ENCODE assay signal across 15 cellular contexts in the genomic region with DNA sequence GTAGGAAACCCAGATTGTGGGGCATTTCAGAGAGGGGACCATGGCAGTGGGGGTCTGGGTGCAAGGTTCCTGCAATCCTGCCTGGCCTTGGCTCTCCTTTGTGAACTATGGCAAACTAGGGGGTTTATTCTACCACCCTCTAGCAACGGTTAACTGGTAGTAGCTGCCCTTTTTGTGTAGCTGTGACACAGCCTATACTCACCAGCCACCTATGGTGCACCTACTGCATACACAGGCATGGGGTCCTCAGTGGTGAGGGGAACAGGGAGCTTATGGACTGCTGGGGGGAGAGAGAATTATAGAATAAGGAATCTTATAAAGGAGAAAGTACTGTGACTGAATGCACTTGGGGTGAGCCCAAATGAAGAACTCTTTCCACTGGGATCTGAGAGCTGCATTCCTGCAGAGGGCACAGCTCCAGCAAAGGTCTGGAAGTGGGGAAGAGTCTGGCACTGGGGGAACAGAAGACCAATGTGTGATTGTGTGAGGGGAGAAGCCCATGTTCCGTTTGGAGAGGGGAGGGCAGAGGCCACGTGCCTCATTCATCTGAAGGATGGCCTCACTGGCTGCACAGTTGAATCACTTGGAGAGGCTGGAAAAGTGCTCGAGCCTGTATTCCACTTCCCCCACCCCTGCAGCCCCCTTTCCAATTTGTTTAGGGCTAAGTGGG. TPM values are rescaled to one million over a fixed set of nuclear protein-coding genes. Genes with fewer than 3 reads are reported as not detected.
DNase-seq lines count a peak whose midpoint lies in the region; ATAC-seq and TF ChIP-seq lines count a peak whose summit lies in the region.
"Had no signal": no experiment of that assay in that cellular context is flagged by ENCODE, and none has a peak within 500 bp of the region (broad histone marks: within the 10 kb centered on the region; RNA-seq: fewer than 3 reads in every experiment).

No MANE protein-coding gene starts in this region.

- H3K9me2 ChIP-seq in Karpas-422 (replicated peaks; ENCODE audit: insufficient read depth, low read length) = no peaks in the 10 kb centered on the region

- DNase-seq in Karpas-422 (no peak), coronary artery (ENCODE audit: low spot score) (no peak), omental fat pad (ENCODE audit: low spot score) (no peak), kidney tubule cell (ENCODE audit: low spot score) (no peak), LoVo (ENCODE audit: low spot score) (no peak), HuH-7.5 (ENCODE audit: low spot score) (no peak)
- DNase-seq: Caco-2; left lung; NCI-H2227 treated with DMSO at 0.1 percent for 48 hours; PC-3; stimulated activated naive CD4-positive, alpha-beta T cell treated with Interleukin-2 at 50 U/mL for 16 hours had no signal

- H3K79me2 ChIP-seq in Karpas-422 (ENCODE audit: low read length) = no peaks in the 10 kb centered on the region

- peak overlapping the region in 6 of 11 experiments; percentile 46 to 84 (median 79); a peak in 12 of 22 replicates for H3K27ac ChIP-seq in BLaER1 treated with 17β-estradiol and CSF1 and Interleukin-3, amounts not matched to agents 10 nM and 100 nM
- H3K27ac ChIP-seq in Karpas-422 (ENCODE audit: low read length) = no peak overlapping the region
- peak overlapping the region; percentile 74 to 83 for H3K27ac ChIP-seq in coronary artery
- H3K27ac ChIP-seq: left lung had no signal

- H3K4me3 ChIP-seq in BLaER1 treated with 17β-estradiol and CSF1 and Interleukin-3, amounts not matched to agents 10 nM and 100 nM = peak overlapping the region in 5 of 10 experiments; percentile 67 to 78 (median 74); a peak in 9 of 20 replicates
- H3K4me3 ChIP-seq in Karpas-422 (ENCODE audit: low read length) (no peak overlapping the region; the same call in 1 of the 2 replicates), coronary artery (peak overlapping the region; percentile 77)

- TF ChIP-seq CTCF in coronary artery (IDR thresholded peaks at IDR 0.05) (no peak), omental fat pad (IDR thresholded peaks at IDR 0.05) (no peak)

- peaks cover 0 to 14% (median 3%) of the 10 kb centered on the region in 11 experiments; a peak in 4 of 22 replicates for H3K36me3 ChIP-seq in BLaER1 treated with 17β-estradiol and CSF1 and Interleukin-3, amounts not matched to agents 10 nM and 100 nM
- H3K36me3 ChIP-seq in Karpas-422 (ENCODE audit: insufficient read depth, low read length) = no peaks in the 10 kb centered on the region
- H3K36me3 ChIP-seq: left lung had no signal

- peak overlapping the region; percentile 90 to 99 (median 96) for H3K4me2 ChIP-seq in BLaER1 treated with 17β-estradiol and CSF1 and Interleukin-3, amounts not matched to agents 10 nM and 100 nM
- H3K4me2 ChIP-seq in Karpas-422 (ENCODE audit: low read depth, low read length, poor library complexity, severe bottlenecking) = peak overlapping the region; percentile 99

- no peaks in the 10 kb centered on the region; a peak in 1 of 22 replicates for H3K27me3 ChIP-seq in BLaER1 treated with 17β-estradiol and CSF1 and Interleukin-3, amounts not matched to agents 10 nM and 100 nM
- H3K27me3 ChIP-seq in Karpas-422 (ENCODE audit: low read length) = no peaks in the 10 kb centered on the region
- H3K27me3 ChIP-seq: left lung had no signal

- ATAC-seq in omental fat pad (ENCODE audit: low FRiP score) (peak; percentile 9), HG02852 (IDR thresholded peaks at IDR 0.05; ENCODE audit: unreplicated experiment) (no peak)
- ATAC-seq: left lung, PC-3 had no signal

- H4K20me1 ChIP-seq in BLaER1 treated with 17β-estradiol and CSF1 and Interleukin-3, amounts not matched to agents 10 nM and 100 nM = peaks cover 0 to 12% (median 0%) of the 10 kb centered on the region in 11 experiments; a peak in 4 of 22 replicates
- peaks cover 7% of the 10 kb centered on the region; the same call in 1 of the 2 replicates for H4K20me1 ChIP-seq in Karpas-422 (ENCODE audit: insufficient read depth, low read depth, low read length)

- no peak overlapping the region for H2AFZ ChIP-seq in Karpas-422 (ENCODE audit: low read length)

- H3K9ac ChIP-seq in BLaER1 treated with 17β-estradiol and CSF1 and Interleukin-3, amounts not matched to agents 10 nM and 100 nM = peak overlapping the region in 7 of 11 experiments; percentile 20 to 92 (median 87); a peak in 12 of 22 replicates
- H3K9ac ChIP-seq in Karpas-422 (ENCODE audit: low read length) = peak overlapping the region; percentile 87

- H3K9me3 ChIP-seq in BLaER1 treated with 17β-estradiol and CSF1 and Interleukin-3, amounts not matched to agents 10 nM and 100 nM (replicated peaks in 1 of 11) = peaks cover 10 to 16% (median 14%) of the 10 kb centered on the region in 11 experiments; a peak in 21 of 22 replicates
- no peaks in the 10 kb centered on the region for H3K9me3 ChIP-seq in Karpas-422 (ENCODE audit: low read length)

- H3K4me1 ChIP-seq in BLaER1 treated with 17β-estradiol and CSF1 and Interleukin-3, amounts not matched to agents 10 nM and 100 nM = peaks cover 32 to 76% (median 66%) of the 10 kb centered on the region in 10 experiments
- peaks cover 30% of the 10 kb centered on the region for H3K4me1 ChIP-seq in Karpas-422 (ENCODE audit: low read length)

RNA-seq across cellular contexts. Expression of gene MT1X, which starts 2.1 kb away (rescaled TPM):
- 238 and 374 TPM in 2 replicates for total RNA-seq in Karpas-422 (2014; rRNA removed; shearing (Covaris generic); ENCODE audit: low replicate concordance)
- 1,000 to 10,000 TPM; 1,336 to 3,452 (median 1,838) TPM for total RNA-seq in omental fat pad

RNA-seq across cellular contexts. Expression of gene MT1H, which starts 14.8 kb away (rescaled TPM):
- 4.6 TPM in 1 of 2 replicates, not detected in the other for total RNA-seq in Karpas-422 (2014; rRNA removed; shearing (Covaris generic); ENCODE audit: low replicate concordance)
- total RNA-seq in omental fat pad = 10 to 100 TPM in 2 of 4 donors, not detected in 2; 11.9 to 23.3 TPM
- total RNA-seq: Caco-2, cerebellum, osteoblast, PC-3 had no signal

RNA-seq across cellular contexts. Expression of gene MT1G, which starts 16.5 kb away (rescaled TPM):
- not detected in 2 replicates for total RNA-seq in Karpas-422 (2014; rRNA removed; shearing (Covaris generic); ENCODE audit: low replicate concordance)
- 1,000 to 10,000 TPM in 1 of 4 donors, 100 to 1,000 TPM in 1, 10 to 100 TPM in 2; 31.4 to 1,270 (median 197) TPM for total RNA-seq in omental fat pad
- total RNA-seq: Caco-2, cerebellum, osteoblast, PC-3 had no signal

RNA-seq across cellular contexts. Expression of gene MT1F, which starts 26.6 kb away (rescaled TPM):
- 36.3 and 68.5 TPM in 2 replicates for total RNA-seq in Karpas-422 (2014; rRNA removed; shearing (Covaris generic); ENCODE audit: low replicate concordance)
- 100 to 1,000 TPM in 1 of 4 donors, 10 to 100 TPM in 2, 1 to 10 TPM in 1; 9.8 to 199 (median 43.6) TPM for total RNA-seq in omental fat pad

RNA-seq across cellular contexts. Expression of gene MT1B, which starts 32.7 kb away (rescaled TPM):
- total RNA-seq in Karpas-422 (2014; rRNA removed; shearing (Covaris generic); ENCODE audit: low replicate concordance) = 2.7 and 5.7 TPM in 2 replicates
- not detected for total RNA-seq in omental fat pad
- total RNA-seq: Caco-2, cerebellum, left lung, osteoblast, PC-3 had no signal

Comparison
In these comparisons a context has a peak if more than half of its experiments do, and no peak if none do; other contexts are left out.
1. RNA of gene MT1G, which starts 16.5 kb away (total RNA-seq): 31.4 to 1,270 TPM in omental fat pad; not detected in Karpas-422; every median in the first group is over 10 times any median in the second.